17 cellular contexts compared by ENCODE assay signal in genomic region chr18:80229766-80230745, GRCh38. TPM values are rescaled to one million over a fixed set of nuclear protein-coding genes. Genes with fewer than 3 reads are reported as not detected.
DNase-seq lines count a peak whose midpoint lies in the region; ATAC-seq and TF ChIP-seq lines count a peak whose summit lies in the region.
"Had no signal": no experiment of that assay in that cellular context is flagged by ENCODE, and none has a peak within 500 bp of the region (broad histone marks: within the 10 kb centered on the region; RNA-seq: fewer than 3 reads in every experiment).

No MANE protein-coding gene starts in this region.

- H3K4me1 ChIP-seq in foreskin keratinocyte: peaks cover 22% of the 10 kb centered on the region

- intact Hi-C loops in left colon (cut with DNase I, micrococcal nuclease): no loop called here

- H3K4me3 ChIP-seq in H7 (ENCODE audit: insufficient read depth, low read depth, low read length): no peak overlapping the region
- H3K4me3 ChIP-seq: PC-9 had no signal

- H3K27ac Mint-ChIP-seq in osteocyte (ENCODE audit: unreplicated experiment): no peak overlapping the region

- H3K27ac ChIP-seq in RWPE1 (peak overlapping the region; percentile 48), foreskin keratinocyte (no peak overlapping the region)
- H3K27ac ChIP-seq: C4-2B, PC-9 had no signal

- DNase-seq in H7 (peak; percentile 10), RWPE1 (ENCODE audit: low spot score) (peak; percentile 60), foreskin keratinocyte (peak in 1 of 2 donors; percentile 55), osteocyte (ENCODE audit: extremely low spot score, unreplicated experiment) (peak; percentile 65), left colon (no peak)
- DNase-seq in stimulated activated CD4-positive, alpha-beta T cell treated with anti-CD3 and anti-CD28 coated beads, Interleukin-12 subunit alpha, Interleukin-12 subunit beta, amount 100 ng/mL, for 4 hours: no peak
- DNase-seq: DMS 273 treated with DMSO at 0.1 percent for 48 hours, GF-D8, MV-4-11, NCI-H1417 treated with DMSO at 0.1 percent for 48 hours, NCI-H1930, NCI-H2171, NCI-H446, NCI-H748 treated with DMSO at 0.1 percent for 48 hours, PC-9 had no signal

- CTCF ChIA-PET in RWPE1 (lab: Yijun Ruan, JAX): no interaction called here

- no peaks in the 10 kb centered on the region for H3K27me3 Mint-ChIP-seq in osteocyte (ENCODE audit: unreplicated experiment)

- no peaks in the 10 kb centered on the region; the same call in 1 of the 2 replicates for H3K36me3 ChIP-seq in H7 (replicated peaks; ENCODE audit: control insufficient read depth, insufficient read depth, low read length)

- no peaks in the 10 kb centered on the region for H3K36me3 Mint-ChIP-seq in osteocyte (ENCODE audit: unreplicated experiment)

- TF ChIP-seq CTCF in RWPE1 (conservative IDR thresholded peaks at IDR 0.05; ENCODE audit: low read depth) (no peak), foreskin keratinocyte (conservative IDR thresholded peaks at IDR 0.05) (no peak), osteocyte (IDR thresholded peaks at IDR 0.05) (no peak)

- no peaks in the 10 kb centered on the region for H3K9me3 Mint-ChIP-seq in osteocyte (ENCODE audit: unreplicated experiment)

- POLR2A ChIA-PET in RWPE1 (lab: Yijun Ruan, JAX; ENCODE audit: low non-redundant PET): no interaction called here

- ATAC-seq in foreskin keratinocyte (peak; percentile 84), left colon (no peak), HG03097 (IDR thresholded peaks at IDR 0.05; ENCODE audit: low FRiP score, unreplicated experiment) (no peak)

- peaks cover 18% of the 10 kb centered on the region for H3K4me1 Mint-ChIP-seq in osteocyte (ENCODE audit: unreplicated experiment)

- H3K27me3 ChIP-seq in H7 (ENCODE audit: control insufficient read depth, insufficient read depth, low read length) (no peaks in the 10 kb centered on the region), foreskin keratinocyte (no peaks in the 10 kb centered on the region)

- no peak overlapping the region for H3K4me3 Mint-ChIP-seq in osteocyte (ENCODE audit: unreplicated experiment)

RNA-seq across cellular contexts. Expression of gene PARD6G, which starts 17.3 kb away (rescaled TPM):
- total RNA-seq in H7 (2014; rRNA removed; shearing (Covaris generic)): 4.4 and 6.3 TPM in 2 replicates
- 18.0 and 19.1 TPM in 2 replicates for total RNA-seq in foreskin keratinocyte
- polyA plus RNA-seq in foreskin keratinocyte: 14.0 and 14.1 TPM in 2 replicates
- 16.5 and 18.9 TPM in 2 replicates for total RNA-seq in osteocyte
- total RNA-seq in left colon: 1 to 10 TPM; 2.5 to 2.7 TPM

Comparison
In these comparisons a context has a peak if more than half of its experiments do, and no peak if none do; other contexts are left out.
1. DNase-seq: peak in H7 (single experiment), RWPE1 (single experiment) and osteocyte (single experiment); none in left colon (0 of 2) and stimulated activated CD4-positive, alpha-beta T cell treated with anti-CD3 and anti-CD28 coated beads, Interleukin-12 subunit alpha, Interleukin-12 subunit beta, amount 100 ng/mL, for 4 hours (single experiment).